Comparison of ENCODE assay signal across 1 cellular context in genomic region chr18:3447895-3448844, GRCh38.
TF ChIP-seq lines count a peak whose summit lies in the region.

No MANE protein-coding gene starts in this region.

TF ChIP-seq in WTC11, 78 proteins besides CTCF, POLR2A, EP300 and RAD21 (continued from another document and continues in another):
- TF ChIP-seq IRF2 (CRISPR knock-in tag; IDR thresholded peaks at IDR 0.05; ENCODE audit: borderline replicate concordance, low read depth) (no peak), ZNF396 (CRISPR knock-in tag; IDR thresholded peaks at IDR 0.05; ENCODE audit: borderline replicate concordance) (no peak), AFF4 (CRISPR knock-in tag; IDR thresholded peaks at IDR 0.05; ENCODE audit: borderline replicate concordance) (peak; percentile 69; the same call in 1 of the 2 replicates), CBFB (CRISPR knock-in tag; IDR thresholded peaks at IDR 0.05; ENCODE audit: low read depth) (no peak), ARID4B (CRISPR knock-in tag; IDR thresholded peaks at IDR 0.05; ENCODE audit: borderline replicate concordance) (peak; percentile 54; the same call in 1 of the 2 replicates), KAT7 (CRISPR knock-in tag; IDR thresholded peaks at IDR 0.05; ENCODE audit: borderline replicate concordance) (no peak), ATF1 (CRISPR knock-in tag; IDR thresholded peaks at IDR 0.05) (no peak), ZNF121 (CRISPR knock-in tag; IDR thresholded peaks at IDR 0.05) (no peak), SP1 (CRISPR knock-in tag; conservative IDR thresholded peaks at IDR 0.05) (peak; percentile 75), ZSCAN18 (CRISPR knock-in tag; IDR thresholded peaks at IDR 0.05) (no peak), FOXP4 (CRISPR knock-in tag; IDR thresholded peaks at IDR 0.05) (peak; percentile 81; the same call in 1 of the 2 replicates), ZNF232 (CRISPR knock-in tag; IDR thresholded peaks at IDR 0.05) (no peak; the same call in 1 of the 2 replicates), ZNF532 (CRISPR knock-in tag; IDR thresholded peaks at IDR 0.05; ENCODE audit: borderline replicate concordance) (no peak), MYBL2 (CRISPR knock-in tag; IDR thresholded peaks at IDR 0.05) (peak; percentile 99), ZNF416 (CRISPR knock-in tag; IDR thresholded peaks at IDR 0.05) (no peak), GRHL2 (CRISPR knock-in tag; IDR thresholded peaks at IDR 0.05; ENCODE audit: insufficient replicate concordance, severe bottlenecking) (no peak), AR (CRISPR knock-in tag; IDR thresholded peaks at IDR 0.05) (no peak), RELA (CRISPR knock-in tag; IDR thresholded peaks at IDR 0.05; ENCODE audit: borderline replicate concordance) (no peak), ZNF263 (CRISPR knock-in tag; IDR thresholded peaks at IDR 0.05; ENCODE audit: low read depth) (peak; percentile 70; the same call in 1 of the 2 replicates), FOXP1 (CRISPR knock-in tag; IDR thresholded peaks at IDR 0.05; ENCODE audit: borderline replicate concordance) (peak; percentile 84; the same call in 1 of the 2 replicates), ATF2 (CRISPR knock-in tag; IDR thresholded peaks at IDR 0.05; ENCODE audit: borderline replicate concordance, low read depth) (no peak), RORB (CRISPR knock-in tag; IDR thresholded peaks at IDR 0.05) (no peak), NFATC4 (CRISPR knock-in tag; IDR thresholded peaks at IDR 0.05) (no peak)
- TF ChIP-seq, protein P1, sequence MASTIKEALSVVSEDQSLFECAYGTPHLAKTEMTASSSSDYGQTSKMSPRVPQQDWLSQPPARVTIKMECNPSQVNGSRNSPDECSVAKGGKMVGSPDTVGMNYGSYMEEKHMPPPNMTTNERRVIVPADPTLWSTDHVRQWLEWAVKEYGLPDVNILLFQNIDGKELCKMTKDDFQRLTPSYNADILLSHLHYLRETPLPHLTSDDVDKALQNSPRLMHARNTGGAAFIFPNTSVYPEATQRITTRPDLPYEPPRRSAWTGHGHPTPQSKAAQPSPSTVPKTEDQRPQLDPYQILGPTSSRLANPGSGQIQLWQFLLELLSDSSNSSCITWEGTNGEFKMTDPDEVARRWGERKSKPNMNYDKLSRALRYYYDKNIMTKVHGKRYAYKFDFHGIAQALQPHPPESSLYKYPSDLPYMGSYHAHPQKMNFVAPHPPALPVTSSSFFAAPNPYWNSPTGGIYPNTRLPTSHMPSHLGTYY (CRISPR knock-in tag; IDR thresholded peaks at IDR 0.05): no peak
- TF ChIP-seq, protein P2, sequence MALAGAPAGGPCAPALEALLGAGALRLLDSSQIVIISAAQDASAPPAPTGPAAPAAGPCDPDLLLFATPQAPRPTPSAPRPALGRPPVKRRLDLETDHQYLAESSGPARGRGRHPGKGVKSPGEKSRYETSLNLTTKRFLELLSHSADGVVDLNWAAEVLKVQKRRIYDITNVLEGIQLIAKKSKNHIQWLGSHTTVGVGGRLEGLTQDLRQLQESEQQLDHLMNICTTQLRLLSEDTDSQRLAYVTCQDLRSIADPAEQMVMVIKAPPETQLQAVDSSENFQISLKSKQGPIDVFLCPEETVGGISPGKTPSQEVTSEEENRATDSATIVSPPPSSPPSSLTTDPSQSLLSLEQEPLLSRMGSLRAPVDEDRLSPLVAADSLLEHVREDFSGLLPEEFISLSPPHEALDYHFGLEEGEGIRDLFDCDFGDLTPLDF (CRISPR knock-in tag; IDR thresholded peaks at IDR 0.05): peak; percentile 73
- TF ChIP-seq, protein P3, sequence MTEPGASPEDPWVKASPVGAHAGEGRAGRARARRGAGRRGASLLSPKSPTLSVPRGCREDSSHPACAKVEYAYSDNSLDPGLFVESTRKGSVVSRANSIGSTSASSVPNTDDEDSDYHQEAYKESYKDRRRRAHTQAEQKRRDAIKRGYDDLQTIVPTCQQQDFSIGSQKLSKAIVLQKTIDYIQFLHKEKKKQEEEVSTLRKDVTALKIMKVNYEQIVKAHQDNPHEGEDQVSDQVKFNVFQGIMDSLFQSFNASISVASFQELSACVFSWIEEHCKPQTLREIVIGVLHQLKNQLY (CRISPR knock-in tag; IDR thresholded peaks at IDR 0.05): no peak
- TF ChIP-seq, protein P4, sequence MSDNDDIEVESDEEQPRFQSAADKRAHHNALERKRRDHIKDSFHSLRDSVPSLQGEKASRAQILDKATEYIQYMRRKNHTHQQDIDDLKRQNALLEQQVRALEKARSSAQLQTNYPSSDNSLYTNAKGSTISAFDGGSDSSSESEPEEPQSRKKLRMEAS (CRISPR knock-in tag; IDR thresholded peaks at IDR 0.05): peak; percentile 40; the same call in 1 of the 2 replicates
